31 cellular contexts compared by ENCODE assay signal in genomic region chr12:87196329-87196728, GRCh38.
DNase-seq lines count a peak whose midpoint lies in the region; ATAC-seq, FAIRE-seq and TF ChIP-seq lines count a peak whose summit lies in the region.
"Had no signal": no experiment of that assay in that cellular context is flagged by ENCODE, and none has a peak within 500 bp of the region (broad histone marks: within the 10 kb centered on the region; RNA-seq: fewer than 3 reads in every experiment).

No MANE protein-coding gene starts in this region.

- H3K4me2 ChIP-seq in H1 (ENCODE audit: insufficient read depth in 1 of 2, low read depth in 2 of 2, low read length in 2 of 2): no peak overlapping the region
- H3K4me2 ChIP-seq: BLaER1 had no signal

- no peak overlapping the region for H3K56ac ChIP-seq in H1 (replicated peaks; ENCODE audit: insufficient read length, low read depth, low read length)

- H3K27ac ChIP-seq in H1 (ENCODE audit: low read depth, low read length) (no peak overlapping the region), ascending aorta (no peak overlapping the region)
- H3K27ac ChIP-seq: BLaER1, brain microvascular endothelial cell, foreskin keratinocyte, heart left ventricle, right atrium auricular region, spleen, thyroid gland, vagina had no signal

- H3K79me2 ChIP-seq in H1 (ENCODE audit: control insufficient read depth in 1 of 2, insufficient read depth in 2 of 2, low read length in 2 of 2): no peaks in the 10 kb centered on the region

- intact Hi-C loops in ascending aorta (cut with DNase I): no loop called here

- H3K14ac ChIP-seq in H1 (ENCODE audit: insufficient read length): no peak overlapping the region

- no peak overlapping the region for H4K91ac ChIP-seq in H1 (replicated peaks; ENCODE audit: insufficient read length, low read length)

- H2BK12ac ChIP-seq in H1 (ENCODE audit: low read depth, low read length): no peak overlapping the region

- no peak for TF ChIP-seq POLR2A in H1 (IDR thresholded peaks at IDR 0.05; ENCODE audit: control extremely low read depth in 1 of 2, low read depth in 2 of 2, low read length in 2 of 2)

- no peak overlapping the region for H2AK5ac ChIP-seq in H1 (ENCODE audit: low read depth, low read length)

- no peak for TF ChIP-seq RAD21 in H1 (IDR thresholded peaks at IDR 0.05 in 1 of 2, conservative IDR thresholded peaks at IDR 0.05 in 1 of 2; ENCODE audit: low read depth in 2 of 2, low read length in 2 of 2)

- H4K5ac ChIP-seq in H1 (ENCODE audit: insufficient read length, low read depth, low read length): no peak overlapping the region

- no peak overlapping the region for H3K18ac ChIP-seq in H1 (ENCODE audit: extremely low read depth, low read length)

- no peak overlapping the region for H3K4ac ChIP-seq in H1 (replicated peaks; ENCODE audit: insufficient read length, low read depth, low read length)

- H3K23me2 ChIP-seq in H1 (ENCODE audit: low read depth, low read length): no peaks in the 10 kb centered on the region

- H2AFZ ChIP-seq in H1 (ENCODE audit: low read length): 0 out of 2 replicates have a peak overlapping the region, but pooled peaks have one; percentile 10

- no peak overlapping the region for H4K8ac ChIP-seq in H1 (ENCODE audit: extremely low read depth, insufficient read depth, low read length)

- no peaks in the 10 kb centered on the region for H3K9me3 ChIP-seq in H1 (ENCODE audit: insufficient read depth in 2 of 2, low read depth in 1 of 2, low read length in 1 of 2)
- no peaks in the 10 kb centered on the region for H3K9me3 ChIP-seq in ascending aorta
- H3K9me3 ChIP-seq: BLaER1, heart left ventricle, right atrium auricular region, spleen, thyroid gland, vagina had no signal

- H3K4me1 ChIP-seq in H1 (replicated peaks in 1 of 4; ENCODE audit: control insufficient read depth in 3 of 4, insufficient read depth in 4 of 4, low read length in 3 of 4): no peaks in the 10 kb centered on the region
- no peaks in the 10 kb centered on the region for H3K4me1 ChIP-seq in ascending aorta
- H3K4me1 ChIP-seq: BLaER1, foreskin keratinocyte, heart left ventricle, right atrium auricular region, spleen, thyroid gland, vagina had no signal

- H3K79me1 ChIP-seq in H1 (ENCODE audit: low read depth, low read length): no peaks in the 10 kb centered on the region

- H3K4me3 ChIP-seq in H1 (ENCODE audit: extremely low read depth in 1 of 4, insufficient read depth in 2 of 4, low read depth in 3 of 4, low read length in 4 of 4): no peak overlapping the region
- H3K4me3 ChIP-seq in ascending aorta: no peak overlapping the region
- H3K4me3 ChIP-seq: BLaER1, heart left ventricle, right atrium auricular region, spleen, thyroid gland, vagina had no signal

- no peak overlapping the region for H2BK5ac ChIP-seq in H1 (ENCODE audit: low read depth, low read length)

- CTCF ChIA-PET in H1 (lab: Charles Lee; ENCODE audit: partially characterized antibody): interaction anchor here (1.4 kb wide), 1 partner anchor 78 kb away, joined by 3 read pairs; no protein-coding TSS in a partner anchor

- H3K36me3 ChIP-seq in H1 (ENCODE audit: control insufficient read depth in 2 of 4, insufficient read depth in 4 of 4, low read length in 3 of 4): no peaks in the 10 kb centered on the region
- no peaks in the 10 kb centered on the region for H3K36me3 ChIP-seq in ascending aorta
- H3K36me3 ChIP-seq: BLaER1, brain microvascular endothelial cell, heart left ventricle, right atrium auricular region, spleen, thyroid gland, vagina had no signal

- no peak for TF ChIP-seq EP300 in H1 (IDR thresholded peaks at IDR 0.05; ENCODE audit: borderline replicate concordance in 1 of 2, low read depth in 2 of 2, low read length in 2 of 2)

- 92% methylated on average over 2 of the region's 2 CpGs; no CpG with 5 or more reads in 1 of the 2 experiments for WGBS in H1 (ENCODE audit: extremely low coverage in 1 of 2, insufficient coverage in 1 of 2, insufficient read length in 1 of 2, insufficient replicate concordance in 2 of 2, low coverage in 1 of 2, low lambda C conversion rate in 2 of 2, missing lambda C conversion rate in 1 of 2), 2 experiments

- H3K9ac ChIP-seq in H1 (replicated peaks in 1 of 4; ENCODE audit: extremely low read depth in 1 of 4, low read depth in 3 of 4, low read length in 3 of 4): no peak overlapping the region
- H3K9ac ChIP-seq: BLaER1 had no signal

- DNase-seq in DMS 273 treated with DMSO at 0.1 percent for 48 hours (lab: John Stamatoyannopoulos, UW) (peak; percentile 70), NCI-H524 (lab: John Stamatoyannopoulos, UW) (peak; percentile 18 to 77), H1 (ENCODE audit: low read depth in 1 of 2, low spot score in 2 of 2) (no peak), pons (ENCODE audit: low spot score) (peak; percentile 8), ascending aorta (ENCODE audit: low spot score in 2 of 2) (no peak), left lobe of liver (ENCODE audit: low spot score) (no peak)
- DNase-seq: ACHN; activated CD4-positive, alpha-beta T cell treated with anti-CD3 and anti-CD28 coated beads, Interleukin-2, amount 50 U/mL, for 48 hours; activated CD4-positive, CD25-positive, alpha-beta regulatory T cell treated with anti-CD3 and anti-CD28 coated beads, Interleukin-2, amount 50 U/mL, for 72 hours; activated naive CD4-positive, alpha-beta T cell treated with Interleukin-2 at 50 U/mL for 16 hours; brain microvascular endothelial cell; DMS53; foreskin keratinocyte; heart left ventricle; kidney; naive B cell; NCI-H1048; NCI-H187; posterior cingulate gyrus; SHP77; spleen; stimulated activated CD4-positive, alpha-beta T cell treated with anti-CD3 and anti-CD28 coated beads, Interleukin-2, amount 100 ng/mL, for 24 hours; stimulated activated naive CD8-positive, alpha-beta T cell treated with anti-CD3 and anti-CD28 coated beads, Interleukin-15, amount 100 ng/mL, for 72 hours; T-helper 17 cell; thyroid gland had no signal

- H2BK20ac ChIP-seq in H1 (ENCODE audit: low read length): no peak overlapping the region

- FAIRE-seq in H1 (lab: Jason Lieb, UNC): no peak
- FAIRE-seq: kidney had no signal

- H2BK120ac ChIP-seq in H1 (replicated peaks; ENCODE audit: low read depth, low read length): no peak overlapping the region

- POLR2A ChIA-PET in H1 (lab: Charles Lee; ENCODE audit: partially characterized antibody): no interaction called here

- TF ChIP-seq CTCF in H1 (IDR thresholded peaks at IDR 0.05; ENCODE audit: control extremely low read depth in 1 of 3, insufficient read depth in 1 of 3, low read depth in 1 of 3, low read length in 3 of 3): no peak
- no peak for TF ChIP-seq CTCF in ascending aorta (IDR thresholded peaks at IDR 0.05)

- H2BK15ac ChIP-seq in H1 (ENCODE audit: low read length): no peak overlapping the region

- peaks cover 0 to 1% (median 0%) of the 10 kb centered on the region in 4 experiments; a peak in 1 of 7 replicates for H3K27me3 ChIP-seq in H1 (replicated peaks in 1 of 4; ENCODE audit: control insufficient read depth in 3 of 4, extremely low read depth in 1 of 4, insufficient read depth in 3 of 4, low read length in 3 of 4)
- no peaks in the 10 kb centered on the region for H3K27me3 ChIP-seq in ascending aorta
- H3K27me3 ChIP-seq: BLaER1, brain microvascular endothelial cell, foreskin keratinocyte, heart left ventricle, right atrium auricular region, spleen, thyroid gland, vagina had no signal

- H4K20me1 ChIP-seq in H1 (replicated peaks in 1 of 2; ENCODE audit: control insufficient read depth in 1 of 2, insufficient read depth in 2 of 2, low read length in 2 of 2): no peaks in the 10 kb centered on the region
- H4K20me1 ChIP-seq: BLaER1 had no signal

- no peak overlapping the region for H3K23ac ChIP-seq in H1 (ENCODE audit: insufficient read length)

- ATAC-seq in GM18520 (IDR thresholded peaks at IDR 0.05; ENCODE audit: unreplicated experiment): no peak
- no peak for ATAC-seq in left lobe of liver
- ATAC-seq in HG02623 (IDR thresholded peaks at IDR 0.05; ENCODE audit: unreplicated experiment): no peak
- ATAC-seq: foreskin keratinocyte; heart left ventricle; Panc1; stimulated activated naive CD8-positive, alpha-beta T cell treated with anti-CD3 and anti-CD28 coated beads, Interleukin-15, amount 100 ng/mL, for 72 hours; T-helper 17 cell had no signal

TF ChIP-seq in H1, 55 proteins besides CTCF, POLR2A, EP300 and RAD21:
- no peak for TF ChIP-seq SIX5 (IDR thresholded peaks at IDR 0.05; ENCODE audit: low read depth, low read length)
- TF ChIP-seq TEAD4 (IDR thresholded peaks at IDR 0.05; ENCODE audit: low read depth, low read length): no peak
- TF ChIP-seq ATF3 (IDR thresholded peaks at IDR 0.05; ENCODE audit: insufficient read depth, low read depth, low read length): no peak

Comparison
In these comparisons a context has a peak if more than half of its experiments do, and no peak if none do; other contexts are left out.
1. DNase-seq: peak in DMS 273 treated with DMSO at 0.1 percent for 48 hours (single experiment), NCI-H524 (2 of 2) and pons (single experiment); none in H1 (0 of 2), ascending aorta (0 of 2) and left lobe of liver (single experiment).